In the genomic region with DNA sequence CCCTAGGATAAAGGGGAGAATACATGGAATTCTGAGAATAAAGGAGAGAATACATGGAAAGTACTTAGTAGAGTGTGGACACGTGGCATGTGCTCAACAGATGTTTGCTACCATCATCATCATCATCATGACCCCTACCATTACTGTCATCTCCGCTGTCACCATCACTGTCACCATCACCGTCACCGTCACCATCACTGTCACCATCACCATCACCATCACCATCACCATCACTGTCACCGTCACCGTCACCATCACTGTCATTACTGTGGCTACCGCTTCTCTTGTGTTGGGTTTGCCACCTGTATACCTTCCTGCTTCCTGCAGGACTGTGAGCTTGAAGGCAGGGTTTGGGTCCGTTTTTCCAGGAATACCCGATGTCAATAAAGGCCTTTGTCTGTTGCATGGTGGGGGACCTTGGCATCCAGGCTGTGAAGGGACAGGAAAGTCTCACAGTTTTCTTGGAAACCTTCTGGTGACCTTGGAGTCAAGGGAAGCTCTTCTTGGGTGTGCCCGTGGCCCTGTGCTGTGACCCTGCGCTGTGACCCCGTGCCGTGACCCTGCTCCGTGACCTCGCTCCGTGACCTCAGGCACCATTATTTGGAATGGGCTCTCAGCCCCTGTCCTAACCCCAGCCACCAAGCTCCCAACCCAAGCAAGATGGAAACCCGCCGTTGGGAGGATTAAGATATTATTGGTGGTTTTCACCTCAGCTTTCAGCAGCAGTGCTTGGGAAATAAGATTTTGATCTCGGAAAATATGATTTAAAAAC, we compare ENCODE assay signal across 1 cellular context.
TF ChIP-seq lines count a peak whose summit lies in the region.

No MANE protein-coding gene starts in this region.

TF ChIP-seq in WTC11, 78 proteins besides CTCF, POLR2A, EP300 and RAD21:
- TF ChIP-seq, protein P1, sequence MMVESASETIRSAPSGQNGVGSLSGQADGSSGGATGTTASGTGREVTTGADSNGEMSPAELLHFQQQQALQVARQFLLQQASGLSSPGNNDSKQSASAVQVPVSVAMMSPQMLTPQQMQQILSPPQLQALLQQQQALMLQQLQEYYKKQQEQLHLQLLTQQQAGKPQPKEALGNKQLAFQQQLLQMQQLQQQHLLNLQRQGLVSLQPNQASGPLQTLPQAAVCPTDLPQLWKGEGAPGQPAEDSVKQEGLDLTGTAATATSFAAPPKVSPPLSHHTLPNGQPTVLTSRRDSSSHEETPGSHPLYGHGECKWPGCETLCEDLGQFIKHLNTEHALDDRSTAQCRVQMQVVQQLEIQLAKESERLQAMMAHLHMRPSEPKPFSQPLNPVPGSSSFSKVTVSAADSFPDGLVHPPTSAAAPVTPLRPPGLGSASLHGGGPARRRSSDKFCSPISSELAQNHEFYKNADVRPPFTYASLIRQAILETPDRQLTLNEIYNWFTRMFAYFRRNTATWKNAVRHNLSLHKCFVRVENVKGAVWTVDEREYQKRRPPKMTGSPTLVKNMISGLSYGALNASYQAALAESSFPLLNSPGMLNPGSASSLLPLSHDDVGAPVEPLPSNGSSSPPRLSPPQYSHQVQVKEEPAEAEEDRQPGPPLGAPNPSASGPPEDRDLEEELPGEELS (CRISPR knock-in tag; IDR thresholded peaks at IDR 0.05): no peak
- no peak for TF ChIP-seq ZNF671 (CRISPR knock-in tag; IDR thresholded peaks at IDR 0.05)
- TF ChIP-seq, protein P2, sequence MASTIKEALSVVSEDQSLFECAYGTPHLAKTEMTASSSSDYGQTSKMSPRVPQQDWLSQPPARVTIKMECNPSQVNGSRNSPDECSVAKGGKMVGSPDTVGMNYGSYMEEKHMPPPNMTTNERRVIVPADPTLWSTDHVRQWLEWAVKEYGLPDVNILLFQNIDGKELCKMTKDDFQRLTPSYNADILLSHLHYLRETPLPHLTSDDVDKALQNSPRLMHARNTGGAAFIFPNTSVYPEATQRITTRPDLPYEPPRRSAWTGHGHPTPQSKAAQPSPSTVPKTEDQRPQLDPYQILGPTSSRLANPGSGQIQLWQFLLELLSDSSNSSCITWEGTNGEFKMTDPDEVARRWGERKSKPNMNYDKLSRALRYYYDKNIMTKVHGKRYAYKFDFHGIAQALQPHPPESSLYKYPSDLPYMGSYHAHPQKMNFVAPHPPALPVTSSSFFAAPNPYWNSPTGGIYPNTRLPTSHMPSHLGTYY (CRISPR knock-in tag; IDR thresholded peaks at IDR 0.05): no peak
- no peak for TF ChIP-seq TCF7 (CRISPR knock-in tag; IDR thresholded peaks at IDR 0.05; ENCODE audit: low read depth)
- TF ChIP-seq ZNF138 (CRISPR knock-in tag; conservative IDR thresholded peaks at IDR 0.05): no peak
- TF ChIP-seq, protein P3, sequence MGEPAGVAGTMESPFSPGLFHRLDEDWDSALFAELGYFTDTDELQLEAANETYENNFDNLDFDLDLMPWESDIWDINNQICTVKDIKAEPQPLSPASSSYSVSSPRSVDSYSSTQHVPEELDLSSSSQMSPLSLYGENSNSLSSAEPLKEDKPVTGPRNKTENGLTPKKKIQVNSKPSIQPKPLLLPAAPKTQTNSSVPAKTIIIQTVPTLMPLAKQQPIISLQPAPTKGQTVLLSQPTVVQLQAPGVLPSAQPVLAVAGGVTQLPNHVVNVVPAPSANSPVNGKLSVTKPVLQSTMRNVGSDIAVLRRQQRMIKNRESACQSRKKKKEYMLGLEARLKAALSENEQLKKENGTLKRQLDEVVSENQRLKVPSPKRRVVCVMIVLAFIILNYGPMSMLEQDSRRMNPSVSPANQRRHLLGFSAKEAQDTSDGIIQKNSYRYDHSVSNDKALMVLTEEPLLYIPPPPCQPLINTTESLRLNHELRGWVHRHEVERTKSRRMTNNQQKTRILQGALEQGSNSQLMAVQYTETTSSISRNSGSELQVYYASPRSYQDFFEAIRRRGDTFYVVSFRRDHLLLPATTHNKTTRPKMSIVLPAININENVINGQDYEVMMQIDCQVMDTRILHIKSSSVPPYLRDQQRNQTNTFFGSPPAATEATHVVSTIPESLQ (CRISPR knock-in tag; IDR thresholded peaks at IDR 0.05): no peak
- TF ChIP-seq ZNF416 (CRISPR knock-in tag; IDR thresholded peaks at IDR 0.05): no peak
- no peak for TF ChIP-seq OVOL2 (CRISPR knock-in tag; IDR thresholded peaks at IDR 0.05; ENCODE audit: borderline replicate concordance)
- TF ChIP-seq, protein P4, sequence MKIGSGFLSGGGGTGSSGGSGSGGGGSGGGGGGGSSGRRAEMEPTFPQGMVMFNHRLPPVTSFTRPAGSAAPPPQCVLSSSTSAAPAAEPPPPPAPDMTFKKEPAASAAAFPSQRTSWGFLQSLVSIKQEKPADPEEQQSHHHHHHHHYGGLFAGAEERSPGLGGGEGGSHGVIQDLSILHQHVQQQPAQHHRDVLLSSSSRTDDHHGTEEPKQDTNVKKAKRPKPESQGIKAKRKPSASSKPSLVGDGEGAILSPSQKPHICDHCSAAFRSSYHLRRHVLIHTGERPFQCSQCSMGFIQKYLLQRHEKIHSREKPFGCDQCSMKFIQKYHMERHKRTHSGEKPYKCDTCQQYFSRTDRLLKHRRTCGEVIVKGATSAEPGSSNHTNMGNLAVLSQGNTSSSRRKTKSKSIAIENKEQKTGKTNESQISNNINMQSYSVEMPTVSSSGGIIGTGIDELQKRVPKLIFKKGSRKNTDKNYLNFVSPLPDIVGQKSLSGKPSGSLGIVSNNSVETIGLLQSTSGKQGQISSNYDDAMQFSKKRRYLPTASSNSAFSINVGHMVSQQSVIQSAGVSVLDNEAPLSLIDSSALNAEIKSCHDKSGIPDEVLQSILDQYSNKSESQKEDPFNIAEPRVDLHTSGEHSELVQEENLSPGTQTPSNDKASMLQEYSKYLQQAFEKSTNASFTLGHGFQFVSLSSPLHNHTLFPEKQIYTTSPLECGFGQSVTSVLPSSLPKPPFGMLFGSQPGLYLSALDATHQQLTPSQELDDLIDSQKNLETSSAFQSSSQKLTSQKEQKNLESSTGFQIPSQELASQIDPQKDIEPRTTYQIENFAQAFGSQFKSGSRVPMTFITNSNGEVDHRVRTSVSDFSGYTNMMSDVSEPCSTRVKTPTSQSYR (CRISPR knock-in tag; IDR thresholded peaks at IDR 0.05): no peak
- no peak for TF ChIP-seq SMAD3 (CRISPR knock-in tag; IDR thresholded peaks at IDR 0.05; ENCODE audit: borderline replicate concordance)
- TF ChIP-seq IRF2 (CRISPR knock-in tag; IDR thresholded peaks at IDR 0.05; ENCODE audit: borderline replicate concordance, low read depth): no peak
TF ChIP-seq in WTC11: peak in this region for 0.
